8 cellular contexts compared by ENCODE assay signal in genomic region chr16:3058173-3059030, GRCh38. TPM values are rescaled to one million over a fixed set of nuclear protein-coding genes. Genes with fewer than 3 reads are reported as not detected.
DNase-seq lines count a peak whose midpoint lies in the region; ATAC-seq and TF ChIP-seq lines count a peak whose summit lies in the region.

No MANE protein-coding gene starts in this region.

- H3K27me3 ChIP-seq in HUES48 (ENCODE audit: control insufficient read depth, insufficient read depth, low read length): no peaks in the 10 kb centered on the region; the same call in 1 of the 2 replicates

- no peak overlapping the region for H3K27ac Mint-ChIP-seq in type B pancreatic cell

- TF ChIP-seq CTCF in 22Rv1 (IDR thresholded peaks at IDR 0.05) (no peak), GM13976 (IDR thresholded peaks at IDR 0.05; ENCODE audit: borderline replicate concordance, control extremely low read depth, extremely low read depth, insufficient read depth, missing control alignments) (peak; percentile 67), type B pancreatic cell (conservative IDR thresholded peaks at IDR 0.05) (no peak)

- peaks cover 7% of the 10 kb centered on the region; the same call in 1 of the 2 replicates for H3K4me1 ChIP-seq in HUES48 (ENCODE audit: control insufficient read depth, insufficient read depth, low read length)

- H3K9me3 Mint-ChIP-seq in type B pancreatic cell: no peaks in the 10 kb centered on the region

- H3K9ac ChIP-seq in HUES48 (ENCODE audit: low read depth, low read length): peak overlapping the region; percentile 64; the same call in 1 of the 2 replicates

- peak overlapping the region; percentile 90 for H3K4me3 ChIP-seq in HUES48 (ENCODE audit: low read depth, low read length)

- H3K36me3 Mint-ChIP-seq in type B pancreatic cell: peaks cover 6% of the 10 kb centered on the region

- no peaks in the 10 kb centered on the region for H3K4me1 Mint-ChIP-seq in type B pancreatic cell (ENCODE audit: unreplicated experiment)

- no peaks in the 10 kb centered on the region for H3K9me3 ChIP-seq in HUES48 (ENCODE audit: control insufficient read depth, insufficient read depth, low read length)

- ATAC-seq in esophagus mucosa: peak; percentile 40

- H3K36me3 ChIP-seq in HUES48 (ENCODE audit: control insufficient read depth, insufficient read depth, low read length): peaks cover 3% of the 10 kb centered on the region; the same call in 1 of the 2 replicates

- H3K27ac ChIP-seq in 22Rv1: peak overlapping the region; percentile 66
- H3K27ac ChIP-seq in HUES48 (ENCODE audit: low read depth, low read length): no peak overlapping the region

- in situ Hi-C loops in GM13976 (cut with MboI; ENCODE audit: low sequenced_read_pairs, unreplicated experiment): no loop called here

- DNase-seq in GM13976 (ENCODE audit: low spot score) (peak; percentile 80), myocyte (ENCODE audit: low read depth) (peak; percentile 47), type B pancreatic cell (ENCODE audit: extremely low spot score, unreplicated experiment) (no peak), NCI-H2107 treated with DMSO at 0.1 percent for 48 hours (lab: John Stamatoyannopoulos, UW; ENCODE audit: unreplicated experiment) (no peak)
- peak; percentile 59 to 66 for DNase-seq in activated CD4-positive, alpha-beta T cell treated with anti-CD3 and anti-CD28 coated beads, Interleukin-2, amount 50 U/mL, for 48 hours

- peak overlapping the region; percentile 86 for H3K4me3 Mint-ChIP-seq in type B pancreatic cell

- H3K27me3 Mint-ChIP-seq in type B pancreatic cell: peaks cover 5% of the 10 kb centered on the region

RNA-seq across cellular contexts. Expression of gene IL32, which starts 7.0 kb away (rescaled TPM):
- total RNA-seq in esophagus mucosa: 3.7 TPM
- 646 and 732 TPM in 2 replicates for total RNA-seq in myocyte
- polyA plus RNA-seq in myocyte (2012): 947 TPM
- total RNA-seq in type B pancreatic cell (ENCODE audit: low replicate concordance): 12.7 and 44.1 TPM in 2 replicates

RNA-seq across cellular contexts. Expression of gene MMP25, which starts 12.0 kb away (rescaled TPM):
- 0.80 TPM for total RNA-seq in esophagus mucosa
- 0.05 TPM in 2 replicates for total RNA-seq in myocyte
- polyA plus RNA-seq in myocyte (2012): 2.2 TPM
- total RNA-seq in type B pancreatic cell (ENCODE audit: low replicate concordance): 0.14 TPM in 2 replicates

RNA-seq across cellular contexts. Expression of gene BICDL2, which starts 21.7 kb away (rescaled TPM):
- total RNA-seq in esophagus mucosa (62.0 TPM), myocyte (not detected in 2 replicates), type B pancreatic cell (ENCODE audit: low replicate concordance) (15.2 and 28.6 TPM in 2 replicates)
- 0.03 TPM for polyA plus RNA-seq in myocyte (2012)

RNA-seq across cellular contexts. Expression of gene THOC6, which starts 34.6 kb away (rescaled TPM):
- 21.3 TPM for total RNA-seq in esophagus mucosa
- 19.8 and 23.7 TPM in 2 replicates for total RNA-seq in myocyte
- 23.8 TPM for polyA plus RNA-seq in myocyte (2012)
- 40.1 and 50.7 TPM in 2 replicates for total RNA-seq in type B pancreatic cell (ENCODE audit: low replicate concordance)

RNA-seq across cellular contexts. Expression of gene HCFC1R1, which starts 34.7 kb away (rescaled TPM):
- total RNA-seq in esophagus mucosa: 26.6 TPM
- 23.0 and 34.9 TPM in 2 replicates for total RNA-seq in myocyte
- 234 TPM for polyA plus RNA-seq in myocyte (2012)
- total RNA-seq in type B pancreatic cell (ENCODE audit: low replicate concordance): 34.8 and 49.4 TPM in 2 replicates

Comparison
In these comparisons a context has a peak if more than half of its experiments do, and no peak if none do; other contexts are left out.
1. DNase-seq: peak in GM13976 (single experiment), activated CD4-positive, alpha-beta T cell treated with anti-CD3 and anti-CD28 coated beads, Interleukin-2, amount 50 U/mL, for 48 hours (2 of 2) and myocyte (single experiment); none in type B pancreatic cell (single experiment) and NCI-H2107 treated with DMSO at 0.1 percent for 48 hours (single experiment).
2. RNA of gene IL32, which starts 7.0 kb away (total RNA-seq): 646 to 732 TPM in myocyte; 12.7 to 44.1 TPM in type B pancreatic cell and 3.7 TPM in esophagus mucosa (single experiment); every median in the first group is over 10 times any median in the second.
3. RNA of gene BICDL2, which starts 21.7 kb away (total RNA-seq): 62.0 TPM in esophagus mucosa (single experiment) and 15.2 to 28.6 TPM in type B pancreatic cell; not detected in myocyte; every median in the first group is over 10 times any median in the second.